In genomic region chr12:93595336-93595735, GRCh38 we compare ENCODE assay signal across 1 cellular context.
TF ChIP-seq lines count a peak whose summit lies in the region.

No MANE protein-coding gene starts in this region.

TF ChIP-seq in HCT116, 20 proteins besides CTCF, POLR2A, EP300 and RAD21 (continued from another document):
- TF ChIP-seq, protein P1, sequence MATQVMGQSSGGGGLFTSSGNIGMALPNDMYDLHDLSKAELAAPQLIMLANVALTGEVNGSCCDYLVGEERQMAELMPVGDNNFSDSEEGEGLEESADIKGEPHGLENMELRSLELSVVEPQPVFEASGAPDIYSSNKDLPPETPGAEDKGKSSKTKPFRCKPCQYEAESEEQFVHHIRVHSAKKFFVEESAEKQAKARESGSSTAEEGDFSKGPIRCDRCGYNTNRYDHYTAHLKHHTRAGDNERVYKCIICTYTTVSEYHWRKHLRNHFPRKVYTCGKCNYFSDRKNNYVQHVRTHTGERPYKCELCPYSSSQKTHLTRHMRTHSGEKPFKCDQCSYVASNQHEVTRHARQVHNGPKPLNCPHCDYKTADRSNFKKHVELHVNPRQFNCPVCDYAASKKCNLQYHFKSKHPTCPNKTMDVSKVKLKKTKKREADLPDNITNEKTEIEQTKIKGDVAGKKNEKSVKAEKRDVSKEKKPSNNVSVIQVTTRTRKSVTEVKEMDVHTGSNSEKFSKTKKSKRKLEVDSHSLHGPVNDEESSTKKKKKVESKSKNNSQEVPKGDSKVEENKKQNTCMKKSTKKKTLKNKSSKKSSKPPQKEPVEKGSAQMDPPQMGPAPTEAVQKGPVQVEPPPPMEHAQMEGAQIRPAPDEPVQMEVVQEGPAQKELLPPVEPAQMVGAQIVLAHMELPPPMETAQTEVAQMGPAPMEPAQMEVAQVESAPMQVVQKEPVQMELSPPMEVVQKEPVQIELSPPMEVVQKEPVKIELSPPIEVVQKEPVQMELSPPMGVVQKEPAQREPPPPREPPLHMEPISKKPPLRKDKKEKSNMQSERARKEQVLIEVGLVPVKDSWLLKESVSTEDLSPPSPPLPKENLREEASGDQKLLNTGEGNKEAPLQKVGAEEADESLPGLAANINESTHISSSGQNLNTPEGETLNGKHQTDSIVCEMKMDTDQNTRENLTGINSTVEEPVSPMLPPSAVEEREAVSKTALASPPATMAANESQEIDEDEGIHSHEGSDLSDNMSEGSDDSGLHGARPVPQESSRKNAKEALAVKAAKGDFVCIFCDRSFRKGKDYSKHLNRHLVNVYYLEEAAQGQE (IDR thresholded peaks at IDR 0.05; ENCODE audit: low read depth), result no peak
- no peak for TF ChIP-seq ZNF274 (IDR thresholded peaks at IDR 0.05; ENCODE audit: low read depth, low read length)
- TF ChIP-seq EZH2phosphoT487 (IDR thresholded peaks at IDR 0.05; ENCODE audit: borderline replicate concordance), result no peak
- TF ChIP-seq TCF7L2 (IDR thresholded peaks at IDR 0.05; ENCODE audit: borderline replicate concordance, extremely low read depth, insufficient read depth, insufficient read length), result no peak
- TF ChIP-seq FOSL1 (IDR thresholded peaks at IDR 0.05; ENCODE audit: low read depth), result no peak
- no peak for TF ChIP-seq ELF1 (IDR thresholded peaks at IDR 0.05; ENCODE audit: borderline replicate concordance, low read depth)
- no peak for TF ChIP-seq JUND (IDR thresholded peaks at IDR 0.05)
- no peak for TF ChIP-seq SRF (IDR thresholded peaks at IDR 0.05; ENCODE audit: low read depth)
- TF ChIP-seq, protein P2, sequence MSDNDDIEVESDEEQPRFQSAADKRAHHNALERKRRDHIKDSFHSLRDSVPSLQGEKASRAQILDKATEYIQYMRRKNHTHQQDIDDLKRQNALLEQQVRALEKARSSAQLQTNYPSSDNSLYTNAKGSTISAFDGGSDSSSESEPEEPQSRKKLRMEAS (IDR thresholded peaks at IDR 0.05), result no peak
- TF ChIP-seq SIN3A (IDR thresholded peaks at IDR 0.05; ENCODE audit: low read depth), result no peak
- TF ChIP-seq SP1 (IDR thresholded peaks at IDR 0.05; ENCODE audit: low read depth), result no peak
- no peak for TF ChIP-seq CEBPB (IDR thresholded peaks at IDR 0.05; ENCODE audit: low read depth)
- TF ChIP-seq CBX3 (IDR thresholded peaks at IDR 0.05; ENCODE audit: low read depth), result no peak
- TF ChIP-seq, protein P3, sequence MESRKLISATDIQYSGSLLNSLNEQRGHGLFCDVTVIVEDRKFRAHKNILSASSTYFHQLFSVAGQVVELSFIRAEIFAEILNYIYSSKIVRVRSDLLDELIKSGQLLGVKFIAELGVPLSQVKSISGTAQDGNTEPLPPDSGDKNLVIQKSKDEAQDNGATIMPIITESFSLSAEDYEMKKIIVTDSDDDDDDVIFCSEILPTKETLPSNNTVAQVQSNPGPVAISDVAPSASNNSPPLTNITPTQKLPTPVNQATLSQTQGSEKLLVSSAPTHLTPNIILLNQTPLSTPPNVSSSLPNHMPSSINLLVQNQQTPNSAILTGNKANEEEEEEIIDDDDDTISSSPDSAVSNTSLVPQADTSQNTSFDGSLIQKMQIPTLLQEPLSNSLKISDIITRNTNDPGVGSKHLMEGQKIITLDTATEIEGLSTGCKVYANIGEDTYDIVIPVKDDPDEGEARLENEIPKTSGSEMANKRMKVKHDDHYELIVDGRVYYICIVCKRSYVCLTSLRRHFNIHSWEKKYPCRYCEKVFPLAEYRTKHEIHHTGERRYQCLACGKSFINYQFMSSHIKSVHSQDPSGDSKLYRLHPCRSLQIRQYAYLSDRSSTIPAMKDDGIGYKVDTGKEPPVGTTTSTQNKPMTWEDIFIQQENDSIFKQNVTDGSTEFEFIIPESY (IDR thresholded peaks at IDR 0.05; ENCODE audit: extremely low read depth, insufficient replicate concordance, low read length), result no peak
- TF ChIP-seq EGR1 (IDR thresholded peaks at IDR 0.05; ENCODE audit: low read depth), result no peak
- TF ChIP-seq POLR2AphosphoS5 (IDR thresholded peaks at IDR 0.05; ENCODE audit: low read depth, low read length), result no peak
